Comparison of ENCODE assay signal across 8 cellular contexts in the genomic region with DNA sequence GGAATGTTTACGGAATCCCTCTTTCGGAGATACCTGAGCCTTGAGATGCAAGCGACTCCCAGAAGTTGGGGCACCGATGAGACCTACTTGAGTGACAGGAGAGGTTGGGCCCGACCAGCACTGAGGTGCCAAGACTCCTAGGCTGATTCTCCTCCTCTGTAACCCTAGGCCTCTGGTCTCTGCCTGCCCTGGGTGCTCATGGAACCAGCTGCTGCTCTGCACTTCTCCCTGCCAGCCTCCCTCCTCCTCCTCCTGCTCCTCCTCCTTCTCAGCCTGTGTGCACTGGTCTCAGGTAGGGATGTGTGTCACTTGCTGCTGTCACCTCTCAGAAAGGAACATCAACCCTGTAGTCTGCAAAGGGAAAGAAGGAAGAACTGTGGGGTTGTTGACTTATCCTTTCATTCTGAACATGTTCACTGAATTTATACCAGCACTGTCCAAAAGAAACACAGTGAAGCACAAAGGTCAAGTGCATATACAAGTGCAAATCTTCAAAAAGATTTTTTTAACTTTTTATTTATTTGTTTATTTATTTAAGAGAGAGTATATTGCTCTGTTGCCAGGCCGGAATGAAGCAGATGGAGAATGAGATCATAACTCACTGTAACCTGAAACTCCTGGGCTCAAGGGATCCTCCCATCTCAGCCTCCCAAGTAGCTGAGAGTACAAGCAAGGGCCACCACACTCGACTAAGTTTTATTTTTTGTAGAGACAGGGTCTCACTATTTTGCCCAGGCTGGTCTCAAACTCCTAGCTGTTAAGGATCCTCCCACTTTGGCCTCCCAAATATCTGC. TPM values are rescaled to one million over a fixed set of nuclear protein-coding genes. Genes with fewer than 3 reads are reported as not detected.
DNase-seq lines count a peak whose midpoint lies in the region; FAIRE-seq and TF ChIP-seq lines count a peak whose summit lies in the region.

No MANE protein-coding gene starts in this region.

- peak overlapping the region; percentile 90 for H3K4me3 Mint-ChIP-seq in astrocyte (ENCODE audit: unreplicated experiment)

- peak overlapping the region; percentile 76 for H3K27ac ChIP-seq in astrocyte (ENCODE audit: low read depth, low read length)
- no peak overlapping the region for H3K27ac ChIP-seq in iPS-20b (ENCODE audit: low read length)
- H3K27ac ChIP-seq in small intestine (ENCODE audit: low read depth in 1 of 2, low read length in 1 of 2): peak overlapping the region in 1 of 2 donors; percentile 77

- H3K4me2 ChIP-seq in astrocyte (ENCODE audit: low read length): peak overlapping the region; percentile 92

- H3K9me3 Mint-ChIP-seq in astrocyte (ENCODE audit: unreplicated experiment): no peaks in the 10 kb centered on the region

- H3K36me3 ChIP-seq in astrocyte (ENCODE audit: insufficient read depth, low read length) (no peaks in the 10 kb centered on the region), iPS-20b (ENCODE audit: insufficient read depth, low read depth, low read length) (no peaks in the 10 kb centered on the region; the same call in 1 of the 2 replicates), small intestine (ENCODE audit: control insufficient read depth in 2 of 2, insufficient read depth in 2 of 2, low read length in 2 of 2) (no peaks in the 10 kb centered on the region)

- WGBS in small intestine, 3 donors: 3 to 14% (median 8%) methylated on average over 7 of the region's 7 CpGs

- peak overlapping the region; percentile 85 for H2AFZ ChIP-seq in astrocyte (ENCODE audit: low read depth, low read length)

- FAIRE-seq in astrocyte (lab: Jason Lieb, UNC) (no peak), small intestine (lab: Jason Lieb, UNC) (no peak)

- H3K4me3 ChIP-seq in GM12864 (ENCODE audit: low read depth, low read length): peak overlapping the region; percentile 73
- H3K4me3 ChIP-seq in astrocyte (ENCODE audit: insufficient read depth, low read depth, low read length): peak overlapping the region; percentile 79
- H3K4me3 ChIP-seq in iPS-20b (ENCODE audit: low read length): peak overlapping the region; percentile 81
- H3K4me3 ChIP-seq in small intestine (ENCODE audit: low read depth in 1 of 2, low read length in 2 of 2): peak overlapping the region; percentile 77 to 90

- TF ChIP-seq CTCF in GM12864 (IDR thresholded peaks at IDR 0.05; ENCODE audit: low read depth, low read length, missing control alignments) (no peak), astrocyte (IDR thresholded peaks at IDR 0.05; ENCODE audit: insufficient read depth, low read depth, low read length) (no peak)

- H3K9me3 ChIP-seq in astrocyte (ENCODE audit: insufficient read depth, low read depth, low read length) (no peaks in the 10 kb centered on the region), iPS-20b (ENCODE audit: insufficient read depth, low read depth, low read length) (no peaks in the 10 kb centered on the region), small intestine (ENCODE audit: control insufficient read depth, low read depth) (no peaks in the 10 kb centered on the region)

- peaks cover 14% of the 10 kb centered on the region for H3K4me1 Mint-ChIP-seq in astrocyte (ENCODE audit: low read depth, unreplicated experiment)

- H3K4me1 ChIP-seq in astrocyte (ENCODE audit: insufficient read depth, low read length) (peaks cover 16% of the 10 kb centered on the region), iPS-20b (ENCODE audit: insufficient read depth, low read length) (peaks cover 11% of the 10 kb centered on the region; the same call in 1 of the 2 replicates), small intestine (ENCODE audit: control insufficient read depth in 2 of 2, insufficient read depth in 1 of 2, low read depth in 1 of 2, low read length in 1 of 2) (peaks cover 2 to 4% of the 10 kb centered on the region in 2 donors)

- H3K79me2 ChIP-seq in astrocyte (ENCODE audit: insufficient read depth, low read length): no peaks in the 10 kb centered on the region

- peak overlapping the region; percentile 91 for H3K27ac Mint-ChIP-seq in astrocyte (ENCODE audit: unreplicated experiment)

- peak overlapping the region; percentile 91 for H3K9ac ChIP-seq in astrocyte (ENCODE audit: low read length)
- H3K9ac ChIP-seq in iPS-20b (ENCODE audit: low read depth, low read length): peak overlapping the region; percentile 70; the same call in 1 of the 2 replicates

- H4K20me1 ChIP-seq in astrocyte (ENCODE audit: insufficient read depth, low read length): no peaks in the 10 kb centered on the region

- DNase-seq in A172 (ENCODE audit: low spot score) (peak; percentile 41), GM12864 (ENCODE audit: low read depth) (no peak), NCI-H446 (lab: John Stamatoyannopoulos, UW) (peak; percentile 51 to 65), astrocyte (ENCODE audit: low read depth) (peak; percentile 44), small intestine (peak; percentile 43), COR-L47 (lab: John Stamatoyannopoulos, UW) (no peak), GOT3 (lab: John Stamatoyannopoulos, UW) (no peak)

- H3K27me3 ChIP-seq in astrocyte (ENCODE audit: insufficient read depth, low read length): no peaks in the 10 kb centered on the region
- H3K27me3 ChIP-seq in iPS-20b (ENCODE audit: insufficient read depth, low read length): no peaks in the 10 kb centered on the region
- no peaks in the 10 kb centered on the region for H3K27me3 ChIP-seq in small intestine (ENCODE audit: control insufficient read depth in 2 of 2, insufficient read depth in 2 of 2, low read length in 2 of 2)

- H3K36me3 Mint-ChIP-seq in astrocyte (ENCODE audit: low read depth, unreplicated experiment): peaks cover 9% of the 10 kb centered on the region

- H3K27me3 Mint-ChIP-seq in astrocyte (ENCODE audit: low read depth, unreplicated experiment): no peaks in the 10 kb centered on the region

RNA-seq across cellular contexts. Expression of a gene that starts 0.9 kb away (rescaled TPM):
- 12.0 and 13.0 TPM in 2 replicates for total RNA-seq in A172 (2014; rRNA removed; shearing (Covaris generic))
- 19.9 and 25.1 TPM in 2 replicates for total RNA-seq in astrocyte
- polyA plus RNA-seq in small intestine: 1 to 10 TPM in 2 of 3 donors, under 1 TPM in 1; 0.89 to 6.4 (median 3.0) TPM

RNA-seq across cellular contexts. Expression of a gene that starts 18.3 kb away (rescaled TPM):
- 14.0 and 19.6 TPM in 2 replicates for total RNA-seq in A172 (2014; rRNA removed; shearing (Covaris generic))
- total RNA-seq in astrocyte: 22.2 and 29.9 TPM in 2 replicates
- polyA plus RNA-seq in small intestine: 10 to 100 TPM in 2 of 3 donors, 1 to 10 TPM in 1; 9.2 to 18.5 (median 12.7) TPM

RNA-seq across cellular contexts. Expression of a gene that starts 18.8 kb away (rescaled TPM):
- total RNA-seq in A172 (2014; rRNA removed; shearing (Covaris generic)): 9.9 and 13.3 TPM in 2 replicates
- total RNA-seq in astrocyte: 31.7 and 34.1 TPM in 2 replicates
- 10 to 100 TPM; 17.7 to 37.1 (median 29.5) TPM for polyA plus RNA-seq in small intestine

RNA-seq across cellular contexts. Expression of a gene that starts 56.5 kb away (rescaled TPM):
- 4.7 and 5.0 TPM in 2 replicates for total RNA-seq in A172 (2014; rRNA removed; shearing (Covaris generic))
- total RNA-seq in astrocyte: 4.7 and 6.2 TPM in 2 replicates
- 10 to 100 TPM in 2 of 3 donors, 1 to 10 TPM in 1; 8.9 to 19.6 (median 14.3) TPM for polyA plus RNA-seq in small intestine

Comparison
In these comparisons a context has a peak if more than half of its experiments do, and no peak if none do; other contexts are left out.
1. DNase-seq: peak in A172 (single experiment), NCI-H446 (2 of 2), astrocyte (single experiment) and small intestine (single experiment); none in GM12864 (single experiment), COR-L47 (single experiment) and GOT3 (single experiment).
2. Peak in every context shown above with its lines, with median percentiles within 50 percentile points of each other: H3K4me3 ChIP-seq.